Comparison of ENCODE assay signal across 29 cellular contexts in the genomic region with DNA sequence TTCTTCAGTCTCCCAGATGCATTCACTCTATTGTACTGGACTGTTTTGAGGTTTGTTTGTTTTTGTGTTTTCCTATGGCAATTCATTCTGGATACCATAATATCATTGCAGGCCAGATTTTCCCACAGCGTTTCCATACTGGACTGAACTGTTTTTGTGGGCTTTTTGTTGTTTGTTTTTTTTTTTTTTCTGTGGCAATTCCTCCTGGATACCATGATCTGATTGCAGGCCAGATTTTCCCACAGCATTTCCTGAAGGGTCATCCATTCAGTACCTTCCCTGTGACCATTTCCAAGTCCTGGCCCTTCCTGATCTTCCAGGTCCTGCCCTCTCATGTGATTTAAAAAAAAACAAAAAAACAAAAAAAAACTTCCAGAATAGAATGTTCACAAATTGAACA.
"Had no signal": no experiment of that assay in that cellular context is flagged by ENCODE, and none has a peak within 500 bp of the region (broad histone marks: within the 10 kb centered on the region; RNA-seq: fewer than 3 reads in every experiment).

No MANE protein-coding gene starts in this region.

- H3K27me3 Mint-ChIP-seq: natural killer cell treated with Interleukin-12 subunit alpha and Interleukin-12 subunit beta and Interleukin-15 and Interleukin-18, amount 100 ng/mL, for 72 hours; progenitor cell of endocrine pancreas; stimulated activated naive B cell treated with anti-CD40 and anti-IgM and Interleukin-4, amounts not matched to agents 10 μg/mL and 1 μg/mL and 100 μg/mL, for 72 hours; stimulated activated naive CD8-positive, alpha-beta T cell treated with anti-CD3 and anti-CD28 coated beads, Interleukin-15, Interleukin-2, amounts not matched to agents 100 ng/mL and 50 ng/mL, for 24 hours; type B pancreatic cell had no signal

- H3K9me3 Mint-ChIP-seq: naive thymus-derived CD8-positive, alpha-beta T cell; natural killer cell treated with Interleukin-12 subunit alpha and Interleukin-12 subunit beta and Interleukin-15 and Interleukin-18, amount 100 ng/mL, for 72 hours; nephron progenitor cell; neural crest cell; stimulated activated effector memory CD8-positive, alpha-beta T cell treated with anti-CD3 and anti-CD28 coated beads, Interleukin-12 subunit alpha, Interleukin-12 subunit beta, amount 100 ng/mL, for 72 hours; stimulated activated naive B cell treated with anti-CD40 and anti-IgM and Interleukin-4, amounts not matched to agents 10 μg/mL and 1 μg/mL and 100 μg/mL, for 72 hours; stimulated activated naive CD8-positive, alpha-beta T cell treated with anti-CD3 and anti-CD28 coated beads, Interleukin-15, Interleukin-2, amounts not matched to agents 100 ng/mL and 50 ng/mL, for 24 hours; type B pancreatic cell had no signal

- H3K27ac ChIP-seq: neutrophil, pancreas, psoas muscle, right lobe of liver, sigmoid colon, testis, tibial artery, transverse colon, upper lobe of right lung, uterus had no signal

- H3K36me3 Mint-ChIP-seq: naive thymus-derived CD8-positive, alpha-beta T cell; natural killer cell treated with Interleukin-12 subunit alpha and Interleukin-12 subunit beta and Interleukin-15 and Interleukin-18, amount 100 ng/mL, for 72 hours; stimulated activated effector memory CD8-positive, alpha-beta T cell treated with anti-CD3 and anti-CD28 coated beads, Interleukin-12 subunit alpha, Interleukin-12 subunit beta, amount 100 ng/mL, for 72 hours; stimulated activated naive B cell treated with anti-CD40 and anti-IgM and Interleukin-4, amounts not matched to agents 10 μg/mL and 1 μg/mL and 100 μg/mL, for 72 hours; type B pancreatic cell had no signal

- H3K27ac Mint-ChIP-seq: natural killer cell treated with Interleukin-12 subunit alpha and Interleukin-12 subunit beta and Interleukin-15 and Interleukin-18, amount 100 ng/mL, for 72 hours; nephron progenitor cell; progenitor cell of endocrine pancreas; stimulated activated effector memory CD8-positive, alpha-beta T cell treated with anti-CD3 and anti-CD28 coated beads, Interleukin-12 subunit alpha, Interleukin-12 subunit beta, amount 100 ng/mL, for 72 hours; stimulated activated naive B cell treated with anti-CD40 and anti-IgM and Interleukin-4, amounts not matched to agents 10 μg/mL and 1 μg/mL and 100 μg/mL, for 72 hours; stimulated activated naive CD8-positive, alpha-beta T cell treated with anti-CD3 and anti-CD28 coated beads, Interleukin-15, Interleukin-2, amounts not matched to agents 100 ng/mL and 50 ng/mL, for 24 hours; type B pancreatic cell had no signal

- H3K27me3 ChIP-seq: neutrophil, pancreas, right lobe of liver, sigmoid colon, stomach, testis, tibial artery, transverse colon, upper lobe of right lung, uterus had no signal

- H3K4me1 ChIP-seq: psoas muscle, testis, uterus had no signal

- H3K4me3 Mint-ChIP-seq: naive thymus-derived CD8-positive, alpha-beta T cell; natural killer cell treated with Interleukin-12 subunit alpha and Interleukin-12 subunit beta and Interleukin-15 and Interleukin-18, amount 100 ng/mL, for 72 hours; nephron progenitor cell; neural crest cell; stimulated activated effector memory CD8-positive, alpha-beta T cell treated with anti-CD3 and anti-CD28 coated beads, Interleukin-12 subunit alpha, Interleukin-12 subunit beta, amount 100 ng/mL, for 72 hours; stimulated activated naive B cell treated with anti-CD40 and anti-IgM and Interleukin-4, amounts not matched to agents 10 μg/mL and 1 μg/mL and 100 μg/mL, for 72 hours; stimulated activated naive CD8-positive, alpha-beta T cell treated with anti-CD3 and anti-CD28 coated beads, Interleukin-15, Interleukin-2, amounts not matched to agents 100 ng/mL and 50 ng/mL, for 24 hours; type B pancreatic cell had no signal

- H3K4me3 ChIP-seq: pancreas, psoas muscle, right lobe of liver, sigmoid colon, stomach, testis, tibial artery, transverse colon, upper lobe of right lung, uterus had no signal

- H3K4me1 Mint-ChIP-seq: nephron progenitor cell; neural crest cell; stimulated activated effector memory CD8-positive, alpha-beta T cell treated with anti-CD3 and anti-CD28 coated beads, Interleukin-12 subunit alpha, Interleukin-12 subunit beta, amount 100 ng/mL, for 72 hours had no signal

- DNase-seq: naive thymus-derived CD8-positive, alpha-beta T cell; nephron progenitor cell; nucleus accumbens; pancreas; posterior cingulate gyrus; psoas muscle; right cardiac atrium; right lobe of liver; sigmoid colon; small intestine; stimulated activated CD4-positive, alpha-beta T cell treated with anti-CD3 and anti-CD28 coated beads, Interleukin-15, amount 100 ng/mL, for 24 hours; stimulated activated CD4-positive, alpha-beta T cell treated with anti-CD3 and anti-CD28 coated beads, Interleukin-2, amount 100 ng/mL, for 24 hours; stimulated activated CD4-positive, alpha-beta T cell treated with anti-CD3 and anti-CD28 coated beads, Interleukin-2, amount 100 ng/mL, for 48 hours; stimulated activated CD4-positive, alpha-beta T cell treated with anti-CD3 and anti-CD28 coated beads, Interleukin-4, amount 100 ng/mL, for 24 hours; stimulated activated naive B cell treated with anti-CD40 and anti-IgM and Interleukin-4, amounts not matched to agents 10 μg/mL and 1 μg/mL and 100 μg/mL, for 72 hours; stimulated activated naive CD4-positive, alpha-beta T cell treated with Interleukin-2 at 50 U/mL for 16 hours; stomach; testis; tibial artery; transverse colon; upper lobe of right lung; uterus had no signal

- H3K9me3 ChIP-seq: neutrophil, pancreas, psoas muscle, right lobe of liver, sigmoid colon, stomach, testis, tibial artery, transverse colon, upper lobe of right lung, uterus had no signal

- H3K36me3 ChIP-seq: neutrophil, pancreas, right lobe of liver, sigmoid colon, stomach, tibial artery, transverse colon, upper lobe of right lung, uterus had no signal
